Comparison of ENCODE assay signal across 13 cellular contexts in the genomic region with DNA sequence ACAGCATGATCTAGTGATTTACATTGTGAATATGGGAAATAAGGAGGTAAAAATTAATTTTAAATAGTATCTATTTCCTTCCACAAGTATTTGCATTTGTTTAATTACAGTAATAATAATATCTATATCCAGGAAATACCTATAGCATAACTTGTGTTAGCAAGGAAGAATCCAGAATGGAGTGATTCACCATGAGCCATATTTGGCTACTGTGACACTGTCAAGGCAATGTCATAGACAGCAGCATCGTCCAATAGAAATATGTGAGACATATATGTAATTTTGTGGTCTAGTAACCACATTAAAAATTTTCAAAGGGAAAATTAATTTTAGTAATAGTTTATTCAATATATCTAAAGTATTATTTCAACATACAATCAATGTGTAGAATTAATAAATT. TPM values are rescaled to one million over a fixed set of nuclear protein-coding genes. Genes with fewer than 3 reads are reported as not detected.
DNase-seq lines count a peak whose midpoint lies in the region; ATAC-seq and TF ChIP-seq lines count a peak whose summit lies in the region.
"Had no signal": no experiment of that assay in that cellular context is flagged by ENCODE, and none has a peak within 500 bp of the region (broad histone marks: within the 10 kb centered on the region; RNA-seq: fewer than 3 reads in every experiment).

No MANE protein-coding gene starts in this region.

- WGBS in esophagus muscularis mucosa = 40% methylated on average over 1 of the region's 1 CpG

- no peak for TF ChIP-seq EP300 in esophagus muscularis mucosa (IDR thresholded peaks at IDR 0.05)

- H3K4me3 ChIP-seq in esophagus muscularis mucosa (no peak overlapping the region), skeletal muscle satellite cell (ENCODE audit: low read length) (no peak overlapping the region)

- peak overlapping the region; percentile 66 to 76 (median 72) for H3K27ac ChIP-seq in esophagus muscularis mucosa (replicated peaks in 1 of 4)

- no peak for ATAC-seq in GM18873 (IDR thresholded peaks at IDR 0.05; ENCODE audit: low FRiP score, unreplicated experiment)
- no peak for ATAC-seq in HG03520 (IDR thresholded peaks at IDR 0.05; ENCODE audit: unreplicated experiment)
- ATAC-seq: effector memory CD8-positive, alpha-beta T cell; naive thymus-derived CD4-positive, alpha-beta T cell had no signal

- H3K4me2 ChIP-seq in skeletal muscle satellite cell (ENCODE audit: low read length) = peak overlapping the region; percentile 65

- peaks cover 0 to 15% (median 10%) of the 10 kb centered on the region in 4 donors for H3K36me3 ChIP-seq in esophagus muscularis mucosa
- peaks cover 15% of the 10 kb centered on the region for H3K36me3 ChIP-seq in skeletal muscle satellite cell (ENCODE audit: insufficient read depth, low read length)

- H3K27me3 ChIP-seq in esophagus muscularis mucosa (no peaks in the 10 kb centered on the region), skeletal muscle satellite cell (ENCODE audit: control insufficient read depth, insufficient read depth, low read length) (no peaks in the 10 kb centered on the region)

- DNase-seq in HT1080 (ENCODE audit: low read depth) (peak; percentile 36), RPMI7951 (ENCODE audit: low read depth) (peak; percentile 46), esophagus muscularis mucosa (ENCODE audit: extremely low spot score) (no peak), NCI-H146 (lab: John Stamatoyannopoulos, UW) (no peak)
- DNase-seq: activated naive CD8-positive, alpha-beta T cell treated with anti-CD3 and anti-CD28 coated beads, Interleukin-2, amount 10 ng/mL, durations not matched to agents 7 days and 5 days; Calu3; effector memory CD8-positive, alpha-beta T cell; naive thymus-derived CD4-positive, alpha-beta T cell; NCI-H1048; NCI-H748 treated with DMSO at 0.1 percent for 48 hours had no signal

- no peak for TF ChIP-seq CTCF in esophagus muscularis mucosa (IDR thresholded peaks at IDR 0.05)

- H3K9ac ChIP-seq in skeletal muscle satellite cell (ENCODE audit: low read depth, low read length) = peak overlapping the region; percentile 73

- H3K9me3 ChIP-seq in esophagus muscularis mucosa (no peaks in the 10 kb centered on the region), skeletal muscle satellite cell (replicated peaks; ENCODE audit: low read length) (no peaks in the 10 kb centered on the region)

- peaks cover 40 to 81% (median 78%) of the 10 kb centered on the region in 4 donors for H3K4me1 ChIP-seq in esophagus muscularis mucosa
- H3K4me1 ChIP-seq in skeletal muscle satellite cell (ENCODE audit: control insufficient read depth, insufficient read depth, low read length) = peaks cover 36% of the 10 kb centered on the region

- intact Hi-C loops in esophagus muscularis mucosa (cut with DNase I) = no loop called here

- TF ChIP-seq POLR2A in esophagus muscularis mucosa (IDR thresholded peaks at IDR 0.05; ENCODE audit: low read depth) = no peak

RNA-seq across cellular contexts. Expression of gene CNST, which starts 22.1 kb away (rescaled TPM):
- total RNA-seq in HT1080 (2014; rRNA removed; shearing (Covaris generic)) = 10.0 and 10.4 TPM in 2 replicates
- polyA plus RNA-seq in HT1080 (2015; cell fraction: cytosol; rRNA removed) = 9.2 and 12.8 TPM in 2 replicates
- polyA plus RNA-seq in HT1080 (2015; cell fraction: nucleus; rRNA removed) = 10.0 and 12.5 TPM in 2 replicates
- total RNA-seq in RPMI7951 (2014; rRNA removed; shearing (Covaris generic)) = 12.0 and 12.3 TPM in 2 replicates
- total RNA-seq in esophagus muscularis mucosa = 10 to 100 TPM; 55.4 to 74.7 (median 61.9) TPM
- 14.2 and 15.1 TPM in 2 replicates for total RNA-seq in skeletal muscle satellite cell (2012; rRNA removed)

RNA-seq across cellular contexts. Expression of gene TFB2M, which starts 22.3 kb away (rescaled TPM):
- total RNA-seq in HT1080 (2014; rRNA removed; shearing (Covaris generic)) = 44.8 and 59.9 TPM in 2 replicates
- 50.6 and 53.4 TPM in 2 replicates for polyA plus RNA-seq in HT1080 (2015; cell fraction: cytosol; rRNA removed)
- polyA plus RNA-seq in HT1080 (2015; cell fraction: nucleus; rRNA removed) = 57.1 and 68.7 TPM in 2 replicates
- 22.0 and 25.6 TPM in 2 replicates for total RNA-seq in RPMI7951 (2014; rRNA removed; shearing (Covaris generic))
- 10 to 100 TPM in 2 of 4 donors, 1 to 10 TPM in 2; 9.1 to 12.9 (median 11.4) TPM for total RNA-seq in esophagus muscularis mucosa
- 29.5 and 34.2 TPM in 2 replicates for total RNA-seq in skeletal muscle satellite cell (2012; rRNA removed)

Comparison
In these comparisons a context has a peak if more than half of its experiments do, and no peak if none do; other contexts are left out.
1. DNase-seq: peak in HT1080 (single experiment) and RPMI7951 (single experiment); none in esophagus muscularis mucosa (single experiment) and NCI-H146 (single experiment).